Comparison of ENCODE assay signal across 1 cellular context in genomic region chr7:98116656-98117461, GRCh38.
TF ChIP-seq lines count a peak whose summit lies in the region.

No MANE protein-coding gene starts in this region.

TF ChIP-seq in HepG2, 621 proteins besides CTCF, POLR2A, EP300 and RAD21 (continues in another document):
- 0 out of 2 replicates have a peak, but pooled peaks have one; percentile 8 for TF ChIP-seq ETV5 (CRISPR knock-in tag; IDR thresholded peaks at IDR 0.05; ENCODE audit: borderline replicate concordance)
- TF ChIP-seq TBX2 (CRISPR knock-in tag; IDR thresholded peaks at IDR 0.05; ENCODE audit: borderline replicate concordance) = peak; percentile 54; the same call in 1 of the 2 replicates
- TF ChIP-seq ELF3 (CRISPR knock-in tag; IDR thresholded peaks at IDR 0.05) = peak; percentile 70; the same call in 1 of the 2 replicates
- peak; percentile 42; the same call in 1 of the 2 replicates for TF ChIP-seq PAXIP1 (CRISPR knock-in tag; conservative IDR thresholded peaks at IDR 0.05)
- 0 out of 2 replicates have a peak, but pooled peaks have one; percentile 32 for TF ChIP-seq ZNF800 (CRISPR knock-in tag; IDR thresholded peaks at IDR 0.05)
- TF ChIP-seq MAFF (IDR thresholded peaks at IDR 0.05; ENCODE audit: low read depth, low read length) = no peak
- peak; percentile 64; the same call in 1 of the 2 replicates for TF ChIP-seq JUNB (CRISPR knock-in tag; IDR thresholded peaks at IDR 0.05; ENCODE audit: borderline replicate concordance)
- 0 out of 2 replicates have a peak, but pooled peaks have one; percentile 46 for TF ChIP-seq HDAC1 (CRISPR knock-in tag; IDR thresholded peaks at IDR 0.05)
- 0 out of 2 replicates have a peak, but pooled peaks have one; percentile 20 for TF ChIP-seq JUND (CRISPR knock-in tag; IDR thresholded peaks at IDR 0.05)
- peak; percentile 36; the same call in 1 of the 2 replicates for TF ChIP-seq RXRB (CRISPR knock-in tag; IDR thresholded peaks at IDR 0.05; ENCODE audit: borderline replicate concordance)
- TF ChIP-seq YY1 (IDR thresholded peaks at IDR 0.05; ENCODE audit: insufficient read depth, insufficient replicate concordance, low read depth, low read length) = no peak
- peak; percentile 80; the same call in 1 of the 2 replicates for TF ChIP-seq AHDC1 (CRISPR knock-in tag; IDR thresholded peaks at IDR 0.05; ENCODE audit: borderline replicate concordance)
- TF ChIP-seq DPF2 (CRISPR knock-in tag; IDR thresholded peaks at IDR 0.05; ENCODE audit: borderline replicate concordance, low read depth) = peak; percentile 53; the same call in 1 of the 2 replicates
- peak; percentile 43; the same call in 1 of the 3 replicates for TF ChIP-seq MXI1 (IDR thresholded peaks at IDR 0.05; ENCODE audit: borderline replicate concordance, low read depth, low read length)
- TF ChIP-seq SAP130 (CRISPR knock-in tag; IDR thresholded peaks at IDR 0.05; ENCODE audit: low read depth) = peak; percentile 63
- TF ChIP-seq CBX5 (CRISPR knock-in tag; IDR thresholded peaks at IDR 0.05; ENCODE audit: borderline replicate concordance) = no peak
- no peak for TF ChIP-seq SOX13 (IDR thresholded peaks at IDR 0.05)
- TF ChIP-seq SOX13 (CRISPR knock-in tag; conservative IDR thresholded peaks at IDR 0.05 in 1 of 2, IDR thresholded peaks at IDR 0.05 in 1 of 2) = 0 out of 4 replicates have a peak, but pooled peaks of 1 of the 2 experiments have one; percentile 12
- TF ChIP-seq HMG20A (CRISPR knock-in tag; IDR thresholded peaks at IDR 0.05; ENCODE audit: borderline replicate concordance) = peak; percentile 33; the same call in 1 of the 2 replicates
- no peak for TF ChIP-seq FOXP1 (IDR thresholded peaks at IDR 0.05)
- peak; percentile 51; the same call in 1 of the 2 replicates for TF ChIP-seq FOXP1 (CRISPR knock-in tag; IDR thresholded peaks at IDR 0.05)
- TF ChIP-seq ZNF501 (CRISPR knock-in tag; IDR thresholded peaks at IDR 0.05) = 0 out of 2 replicates have a peak, but pooled peaks have one; percentile 21
- no peak for TF ChIP-seq ZFP1 (CRISPR knock-in tag; IDR thresholded peaks at IDR 0.05)
- TF ChIP-seq ATF7 (IDR thresholded peaks at IDR 0.05) = no peak
- no peak for TF ChIP-seq ATF7 (CRISPR knock-in tag; IDR thresholded peaks at IDR 0.05)
- peak; percentile 60 for TF ChIP-seq RARA (CRISPR knock-in tag; IDR thresholded peaks at IDR 0.05)
- TF ChIP-seq SALL1 (CRISPR knock-in tag; IDR thresholded peaks at IDR 0.05) = peak; percentile 33; the same call in 1 of the 2 replicates
- TF ChIP-seq SOX6 (IDR thresholded peaks at IDR 0.05) = no peak
- peak; percentile 15; the same call in 1 of the 2 replicates for TF ChIP-seq SOX6 (CRISPR knock-in tag; IDR thresholded peaks at IDR 0.05)
- peak; percentile 69; the same call in 1 of the 2 replicates for TF ChIP-seq FOSL1 (CRISPR knock-in tag; IDR thresholded peaks at IDR 0.05; ENCODE audit: borderline replicate concordance)
- TF ChIP-seq NR2F1 (CRISPR knock-in tag; IDR thresholded peaks at IDR 0.05) = 0 out of 4 replicates have a peak, but pooled peaks of 1 of the 2 experiments have one; percentile 18
- TF ChIP-seq, protein P1, sequence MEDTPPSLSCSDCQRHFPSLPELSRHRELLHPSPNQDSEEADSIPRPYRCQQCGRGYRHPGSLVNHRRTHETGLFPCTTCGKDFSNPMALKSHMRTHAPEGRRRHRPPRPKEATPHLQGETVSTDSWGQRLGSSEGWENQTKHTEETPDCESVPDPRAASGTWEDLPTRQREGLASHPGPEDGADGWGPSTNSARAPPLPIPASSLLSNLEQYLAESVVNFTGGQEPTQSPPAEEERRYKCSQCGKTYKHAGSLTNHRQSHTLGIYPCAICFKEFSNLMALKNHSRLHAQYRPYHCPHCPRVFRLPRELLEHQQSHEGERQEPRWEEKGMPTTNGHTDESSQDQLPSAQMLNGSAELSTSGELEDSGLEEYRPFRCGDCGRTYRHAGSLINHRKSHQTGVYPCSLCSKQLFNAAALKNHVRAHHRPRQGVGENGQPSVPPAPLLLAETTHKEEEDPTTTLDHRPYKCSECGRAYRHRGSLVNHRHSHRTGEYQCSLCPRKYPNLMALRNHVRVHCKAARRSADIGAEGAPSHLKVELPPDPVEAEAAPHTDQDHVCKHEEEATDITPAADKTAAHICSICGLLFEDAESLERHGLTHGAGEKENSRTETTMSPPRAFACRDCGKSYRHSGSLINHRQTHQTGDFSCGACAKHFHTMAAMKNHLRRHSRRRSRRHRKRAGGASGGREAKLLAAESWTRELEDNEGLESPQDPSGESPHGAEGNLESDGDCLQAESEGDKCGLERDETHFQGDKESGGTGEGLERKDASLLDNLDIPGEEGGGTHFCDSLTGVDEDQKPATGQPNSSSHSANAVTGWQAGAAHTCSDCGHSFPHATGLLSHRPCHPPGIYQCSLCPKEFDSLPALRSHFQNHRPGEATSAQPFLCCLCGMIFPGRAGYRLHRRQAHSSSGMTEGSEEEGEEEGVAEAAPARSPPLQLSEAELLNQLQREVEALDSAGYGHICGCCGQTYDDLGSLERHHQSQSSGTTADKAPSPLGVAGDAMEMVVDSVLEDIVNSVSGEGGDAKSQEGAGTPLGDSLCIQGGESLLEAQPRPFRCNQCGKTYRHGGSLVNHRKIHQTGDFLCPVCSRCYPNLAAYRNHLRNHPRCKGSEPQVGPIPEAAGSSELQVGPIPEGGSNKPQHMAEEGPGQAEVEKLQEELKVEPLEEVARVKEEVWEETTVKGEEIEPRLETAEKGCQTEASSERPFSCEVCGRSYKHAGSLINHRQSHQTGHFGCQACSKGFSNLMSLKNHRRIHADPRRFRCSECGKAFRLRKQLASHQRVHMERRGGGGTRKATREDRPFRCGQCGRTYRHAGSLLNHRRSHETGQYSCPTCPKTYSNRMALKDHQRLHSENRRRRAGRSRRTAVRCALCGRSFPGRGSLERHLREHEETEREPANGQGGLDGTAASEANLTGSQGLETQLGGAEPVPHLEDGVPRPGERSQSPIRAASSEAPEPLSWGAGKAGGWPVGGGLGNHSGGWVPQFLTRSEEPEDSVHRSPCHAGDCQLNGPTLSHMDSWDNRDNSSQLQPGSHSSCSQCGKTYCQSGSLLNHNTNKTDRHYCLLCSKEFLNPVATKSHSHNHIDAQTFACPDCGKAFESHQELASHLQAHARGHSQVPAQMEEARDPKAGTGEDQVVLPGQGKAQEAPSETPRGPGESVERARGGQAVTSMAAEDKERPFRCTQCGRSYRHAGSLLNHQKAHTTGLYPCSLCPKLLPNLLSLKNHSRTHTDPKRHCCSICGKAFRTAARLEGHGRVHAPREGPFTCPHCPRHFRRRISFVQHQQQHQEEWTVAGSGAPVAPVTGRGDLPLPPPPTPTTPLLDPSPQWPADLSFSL (CRISPR knock-in tag; IDR thresholded peaks at IDR 0.05) = peak; percentile 70; the same call in 1 of the 2 replicates
- no peak for TF ChIP-seq ZNF589 (CRISPR knock-in tag; conservative IDR thresholded peaks at IDR 0.05)
- TF ChIP-seq GATAD2A (CRISPR knock-in tag; IDR thresholded peaks at IDR 0.05) = 0 out of 2 replicates have a peak, but pooled peaks have one; percentile 62
- TF ChIP-seq ZNF337 (CRISPR knock-in tag; IDR thresholded peaks at IDR 0.05; ENCODE audit: borderline replicate concordance, low read depth) = no peak
- peak; percentile 56; the same call in 1 of the 2 replicates for TF ChIP-seq TGIF2 (CRISPR knock-in tag; IDR thresholded peaks at IDR 0.05)
- TF ChIP-seq FOXA1 (IDR thresholded peaks at IDR 0.05) = no peak
- TF ChIP-seq FOXA1 (CRISPR knock-in tag; IDR thresholded peaks at IDR 0.05) = 0 out of 2 replicates have a peak, but pooled peaks have one; percentile 4
- TF ChIP-seq, protein P2, sequence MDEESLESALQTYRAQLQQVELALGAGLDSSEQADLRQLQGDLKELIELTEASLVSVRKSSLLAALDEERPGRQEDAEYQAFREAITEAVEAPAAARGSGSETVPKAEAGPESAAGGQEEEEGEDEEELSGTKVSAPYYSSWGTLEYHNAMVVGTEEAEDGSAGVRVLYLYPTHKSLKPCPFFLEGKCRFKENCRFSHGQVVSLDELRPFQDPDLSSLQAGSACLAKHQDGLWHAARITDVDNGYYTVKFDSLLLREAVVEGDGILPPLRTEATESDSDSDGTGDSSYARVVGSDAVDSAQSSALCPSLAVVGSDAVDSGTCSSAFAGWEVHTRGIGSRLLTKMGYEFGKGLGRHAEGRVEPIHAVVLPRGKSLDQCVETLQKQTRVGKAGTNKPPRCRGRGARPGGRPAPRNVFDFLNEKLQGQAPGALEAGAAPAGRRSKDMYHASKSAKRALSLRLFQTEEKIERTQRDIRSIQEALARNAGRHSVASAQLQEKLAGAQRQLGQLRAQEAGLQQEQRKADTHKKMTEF (CRISPR knock-in tag; IDR thresholded peaks at IDR 0.05) = 0 out of 2 replicates have a peak, but pooled peaks have one; percentile 19
- no peak for TF ChIP-seq ZNF672 (CRISPR knock-in tag; IDR thresholded peaks at IDR 0.05)
- peak; percentile 53; the same call in 1 of the 2 replicates for TF ChIP-seq JUN (CRISPR knock-in tag; IDR thresholded peaks at IDR 0.05)
- TF ChIP-seq HNF4A (CRISPR knock-in tag; IDR thresholded peaks at IDR 0.05) = peak; percentile 48; the same call in 1 of the 2 replicates
- TF ChIP-seq FOXA3 (CRISPR knock-in tag; IDR thresholded peaks at IDR 0.05) = 0 out of 2 replicates have a peak, but pooled peaks have one; percentile 47
- peak; percentile 29; the same call in 1 of the 2 replicates for TF ChIP-seq MED1 (CRISPR knock-in tag; IDR thresholded peaks at IDR 0.05)
